ENCODE assay signal across 1 cellular context in the genomic region with DNA sequence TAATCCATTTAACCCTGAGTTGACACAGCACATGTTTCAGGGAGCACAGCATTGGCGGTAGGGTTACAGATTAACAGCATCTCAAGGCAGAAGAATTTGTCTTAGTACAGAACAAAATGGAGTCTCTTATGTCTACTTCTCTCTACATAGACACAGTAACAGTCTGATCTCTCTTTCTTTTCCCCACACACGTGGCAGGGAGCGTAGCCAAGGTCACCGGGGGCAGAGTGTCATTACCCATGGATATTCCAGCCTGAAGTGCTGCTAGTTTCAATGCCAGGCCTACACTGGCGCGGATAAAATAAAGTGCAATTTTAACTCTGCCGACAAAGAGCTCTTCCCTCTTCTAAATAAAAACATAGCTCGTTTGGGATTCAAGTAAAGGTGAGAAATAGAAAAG.
TF ChIP-seq lines count a peak whose summit lies in the region.
"Not testable (repeated sequence)": the region's sequence is repeated elsewhere in the genome, so short reads cannot be mapped to it uniquely, and the experiment has no call there.

No MANE protein-coding gene starts in this region.

TF ChIP-seq in K562, 482 proteins besides CTCF, POLR2A, EP300 and RAD21 (continues in another document):
- TF ChIP-seq, protein P1, sequence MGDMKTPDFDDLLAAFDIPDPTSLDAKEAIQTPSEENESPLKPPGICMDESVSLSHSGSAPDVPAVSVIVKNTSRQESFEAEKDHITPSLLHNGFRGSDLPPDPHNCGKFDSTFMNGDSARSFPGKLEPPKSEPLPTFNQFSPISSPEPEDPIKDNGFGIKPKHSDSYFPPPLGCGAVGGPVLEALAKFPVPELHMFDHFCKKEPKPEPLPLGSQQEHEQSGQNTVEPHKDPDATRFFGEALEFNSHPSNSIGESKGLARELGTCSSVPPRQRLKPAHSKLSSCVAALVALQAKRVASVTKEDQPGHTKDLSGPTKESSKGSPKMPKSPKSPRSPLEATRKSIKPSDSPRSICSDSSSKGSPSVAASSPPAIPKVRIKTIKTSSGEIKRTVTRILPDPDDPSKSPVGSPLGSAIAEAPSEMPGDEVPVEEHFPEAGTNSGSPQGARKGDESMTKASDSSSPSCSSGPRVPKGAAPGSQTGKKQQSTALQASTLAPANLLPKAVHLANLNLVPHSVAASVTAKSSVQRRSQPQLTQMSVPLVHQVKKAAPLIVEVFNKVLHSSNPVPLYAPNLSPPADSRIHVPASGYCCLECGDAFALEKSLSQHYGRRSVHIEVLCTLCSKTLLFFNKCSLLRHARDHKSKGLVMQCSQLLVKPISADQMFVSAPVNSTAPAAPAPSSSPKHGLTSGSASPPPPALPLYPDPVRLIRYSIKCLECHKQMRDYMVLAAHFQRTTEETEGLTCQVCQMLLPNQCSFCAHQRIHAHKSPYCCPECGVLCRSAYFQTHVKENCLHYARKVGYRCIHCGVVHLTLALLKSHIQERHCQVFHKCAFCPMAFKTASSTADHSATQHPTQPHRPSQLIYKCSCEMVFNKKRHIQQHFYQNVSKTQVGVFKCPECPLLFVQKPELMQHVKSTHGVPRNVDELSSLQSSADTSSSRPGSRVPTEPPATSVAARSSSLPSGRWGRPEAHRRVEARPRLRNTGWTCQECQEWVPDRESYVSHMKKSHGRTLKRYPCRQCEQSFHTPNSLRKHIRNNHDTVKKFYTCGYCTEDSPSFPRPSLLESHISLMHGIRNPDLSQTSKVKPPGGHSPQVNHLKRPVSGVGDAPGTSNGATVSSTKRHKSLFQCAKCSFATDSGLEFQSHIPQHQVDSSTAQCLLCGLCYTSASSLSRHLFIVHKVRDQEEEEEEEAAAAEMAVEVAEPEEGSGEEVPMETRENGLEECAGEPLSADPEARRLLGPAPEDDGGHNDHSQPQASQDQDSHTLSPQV (IDR thresholded peaks at IDR 0.05): peak; percentile 98
- TF ChIP-seq, protein P2, sequence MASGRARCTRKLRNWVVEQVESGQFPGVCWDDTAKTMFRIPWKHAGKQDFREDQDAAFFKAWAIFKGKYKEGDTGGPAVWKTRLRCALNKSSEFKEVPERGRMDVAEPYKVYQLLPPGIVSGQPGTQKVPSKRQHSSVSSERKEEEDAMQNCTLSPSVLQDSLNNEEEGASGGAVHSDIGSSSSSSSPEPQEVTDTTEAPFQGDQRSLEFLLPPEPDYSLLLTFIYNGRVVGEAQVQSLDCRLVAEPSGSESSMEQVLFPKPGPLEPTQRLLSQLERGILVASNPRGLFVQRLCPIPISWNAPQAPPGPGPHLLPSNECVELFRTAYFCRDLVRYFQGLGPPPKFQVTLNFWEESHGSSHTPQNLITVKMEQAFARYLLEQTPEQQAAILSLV (tag; IDR thresholded peaks at IDR 0.05): peak; percentile 77; the same call in 1 of the 2 replicates
- TF ChIP-seq ZKSCAN8 (CRISPR knock-in tag; IDR thresholded peaks at IDR 0.05) (0 out of 2 replicates have a peak, but pooled peaks have one; percentile 35), CREB3 (tag; conservative IDR thresholded peaks at IDR 0.05; ENCODE audit: low read depth) (peak; percentile 89), E2F6 (IDR thresholded peaks at IDR 0.05; ENCODE audit: borderline replicate concordance in 1 of 2, extremely low read depth in 1 of 2, insufficient read depth in 1 of 2, insufficient read length in 1 of 2, low read depth in 1 of 2, low read length in 1 of 2, poor library complexity in 1 of 2, severe bottlenecking in 1 of 2) (peak in 1 of 2 experiments; percentile 19), ZBTB17 (CRISPR knock-in tag; IDR thresholded peaks at IDR 0.05) (0 out of 2 replicates have a peak, but pooled peaks have one; percentile 47), PTTG1 (tag; IDR thresholded peaks at IDR 0.05; ENCODE audit: low read depth) (peak; percentile 73; the same call in 1 of the 2 replicates), SMAD4 (CRISPR knock-in tag; conservative IDR thresholded peaks at IDR 0.05) (peak; percentile 89), ZNF589 (CRISPR knock-in tag; IDR thresholded peaks at IDR 0.05; ENCODE audit: low read depth) (peak; percentile 36; the same call in 1 of the 2 replicates), ZNF175 (CRISPR knock-in tag; IDR thresholded peaks at IDR 0.05; ENCODE audit: low read depth) (peak; percentile 64; the same call in 1 of the 2 replicates), DDX20 (tag; IDR thresholded peaks at IDR 0.05; ENCODE audit: low read depth) (0 out of 2 replicates have a peak, but pooled peaks have one; percentile 56), HSF4 (CRISPR knock-in tag; IDR thresholded peaks at IDR 0.05; ENCODE audit: borderline replicate concordance) (peak; percentile 40; the same call in 1 of the 2 replicates), MGA (IDR thresholded peaks at IDR 0.05) (0 out of 2 replicates have a peak, but pooled peaks have one; percentile 34), HDAC8 (tag; IDR thresholded peaks at IDR 0.05) (0 out of 2 replicates have a peak, but pooled peaks have one; percentile 70), KLF6 (CRISPR knock-in tag; IDR thresholded peaks at IDR 0.05; ENCODE audit: borderline replicate concordance) (0 out of 2 replicates have a peak, but pooled peaks have one; percentile 78), CXXC5 (CRISPR knock-in tag; IDR thresholded peaks at IDR 0.05) (peak; percentile 58), TEAD2 (tag; IDR thresholded peaks at IDR 0.05) (peak; percentile 58; the same call in 1 of the 2 replicates)
- TF ChIP-seq, protein P3, sequence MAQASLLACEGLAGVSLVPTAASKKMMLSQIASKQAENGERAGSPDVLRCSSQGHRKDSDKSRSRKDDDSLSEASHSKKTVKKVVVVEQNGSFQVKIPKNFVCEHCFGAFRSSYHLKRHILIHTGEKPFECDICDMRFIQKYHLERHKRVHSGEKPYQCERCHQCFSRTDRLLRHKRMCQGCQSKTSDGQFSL (CRISPR knock-in tag; IDR thresholded peaks at IDR 0.05): not testable (repeated sequence)
- TF ChIP-seq, protein P3 (tag; IDR thresholded peaks at IDR 0.05): peak in 1 of 2 experiments; percentile 85; a peak in 2 of 4 replicates
- TF ChIP-seq, protein P4, sequence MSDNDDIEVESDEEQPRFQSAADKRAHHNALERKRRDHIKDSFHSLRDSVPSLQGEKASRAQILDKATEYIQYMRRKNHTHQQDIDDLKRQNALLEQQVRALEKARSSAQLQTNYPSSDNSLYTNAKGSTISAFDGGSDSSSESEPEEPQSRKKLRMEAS (CRISPR knock-in tag; IDR thresholded peaks at IDR 0.05): peak; percentile 34; the same call in 1 of the 2 replicates
- TF ChIP-seq, protein P5, sequence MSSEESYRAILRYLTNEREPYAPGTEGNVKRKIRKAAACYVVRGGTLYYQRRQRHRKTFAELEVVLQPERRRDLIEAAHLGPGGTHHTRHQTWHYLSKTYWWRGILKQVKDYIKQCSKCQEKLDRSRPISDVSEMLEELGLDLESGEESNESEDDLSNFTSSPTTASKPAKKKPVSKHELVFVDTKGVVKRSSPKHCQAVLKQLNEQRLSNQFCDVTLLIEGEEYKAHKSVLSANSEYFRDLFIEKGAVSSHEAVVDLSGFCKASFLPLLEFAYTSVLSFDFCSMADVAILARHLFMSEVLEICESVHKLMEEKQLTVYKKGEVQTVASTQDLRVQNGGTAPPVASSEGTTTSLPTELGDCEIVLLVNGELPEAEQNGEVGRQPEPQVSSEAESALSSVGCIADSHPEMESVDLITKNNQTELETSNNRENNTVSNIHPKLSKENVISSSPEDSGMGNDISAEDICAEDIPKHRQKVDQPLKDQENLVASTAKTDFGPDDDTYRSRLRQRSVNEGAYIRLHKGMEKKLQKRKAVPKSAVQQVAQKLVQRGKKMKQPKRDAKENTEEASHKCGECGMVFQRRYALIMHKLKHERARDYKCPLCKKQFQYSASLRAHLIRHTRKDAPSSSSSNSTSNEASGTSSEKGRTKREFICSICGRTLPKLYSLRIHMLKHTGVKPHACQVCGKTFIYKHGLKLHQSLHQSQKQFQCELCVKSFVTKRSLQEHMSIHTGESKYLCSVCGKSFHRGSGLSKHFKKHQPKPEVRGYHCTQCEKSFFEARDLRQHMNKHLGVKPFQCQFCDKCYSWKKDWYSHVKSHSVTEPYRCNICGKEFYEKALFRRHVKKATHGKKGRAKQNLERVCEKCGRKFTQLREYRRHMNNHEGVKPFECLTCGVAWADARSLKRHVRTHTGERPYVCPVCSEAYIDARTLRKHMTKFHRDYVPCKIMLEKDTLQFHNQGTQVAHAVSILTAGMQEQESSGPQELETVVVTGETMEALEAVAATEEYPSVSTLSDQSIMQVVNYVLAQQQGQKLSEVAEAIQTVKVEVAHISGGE (CRISPR knock-in tag; IDR thresholded peaks at IDR 0.05): peak in 1 of 3 experiments; percentile 35; a peak in 1 of 6 replicates
- TF ChIP-seq, protein P6, sequence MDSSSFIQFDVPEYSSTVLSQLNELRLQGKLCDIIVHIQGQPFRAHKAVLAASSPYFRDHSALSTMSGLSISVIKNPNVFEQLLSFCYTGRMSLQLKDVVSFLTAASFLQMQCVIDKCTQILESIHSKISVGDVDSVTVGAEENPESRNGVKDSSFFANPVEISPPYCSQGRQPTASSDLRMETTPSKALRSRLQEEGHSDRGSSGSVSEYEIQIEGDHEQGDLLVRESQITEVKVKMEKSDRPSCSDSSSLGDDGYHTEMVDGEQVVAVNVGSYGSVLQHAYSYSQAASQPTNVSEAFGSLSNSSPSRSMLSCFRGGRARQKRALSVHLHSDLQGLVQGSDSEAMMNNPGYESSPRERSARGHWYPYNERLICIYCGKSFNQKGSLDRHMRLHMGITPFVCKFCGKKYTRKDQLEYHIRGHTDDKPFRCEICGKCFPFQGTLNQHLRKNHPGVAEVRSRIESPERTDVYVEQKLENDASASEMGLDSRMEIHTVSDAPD (CRISPR knock-in tag; IDR thresholded peaks at IDR 0.05): peak; percentile 64; the same call in 1 of the 2 replicates
